In genomic region chr3:10619989-10620832, GRCh38 we compare ENCODE assay signal across 18 cellular contexts.
"Had no signal": no experiment of that assay in that cellular context is flagged by ENCODE, and none has a peak within 500 bp of the region (broad histone marks: within the 10 kb centered on the region; RNA-seq: fewer than 3 reads in every experiment).

No MANE protein-coding gene starts in this region.

- H3K9me3 ChIP-seq: ascending aorta, gastrocnemius medialis, stomach, thoracic aorta had no signal

- DNase-seq: activated CD4-positive, alpha-beta T cell treated with anti-CD3 and anti-CD28 coated beads, Interleukin-2, amount 50 U/mL, for 4 hours; activated CD4-positive, CD25-positive, alpha-beta regulatory T cell treated with anti-CD3 and anti-CD28 coated beads, Interleukin-2, amount 50 U/mL, for 72 hours; activated CD8-positive, alpha-beta memory T cell treated with anti-CD3 and anti-CD28 coated beads, Interleukin-2, amount 10 ng/mL, durations not matched to agents 7 days and 5 days; activated naive CD4-positive, alpha-beta T cell; cortex of kidney; effector CD8-positive, alpha-beta T cell; gastrocnemius medialis; nephron progenitor cell; stimulated activated CD4-positive, alpha-beta T cell treated with anti-CD3 and anti-CD28 coated beads, Interleukin-4, amount 100 ng/mL, for 1 hour; stimulated activated CD8-positive, alpha-beta memory T cell treated with anti-CD3 and anti-CD28 coated beads, Interleukin-4, amount 100 ng/mL, for 48 hours; stomach had no signal

- H3K4me1 Mint-ChIP-seq: activated CD8-positive, alpha-beta memory T cell treated with anti-CD3 and anti-CD28 coated beads, Interleukin-2, amount 10 ng/mL, durations not matched to agents 7 days and 5 days had no signal

- H3K36me3 Mint-ChIP-seq: activated CD8-positive, alpha-beta memory T cell treated with anti-CD3 and anti-CD28 coated beads, Interleukin-2, amount 10 ng/mL, durations not matched to agents 7 days and 5 days had no signal

- H3K27ac Mint-ChIP-seq: activated CD8-positive, alpha-beta memory T cell treated with anti-CD3 and anti-CD28 coated beads, Interleukin-2, amount 10 ng/mL, durations not matched to agents 7 days and 5 days; nephron progenitor cell; T-helper 2 cell treated with Interferon-gamma antibody and Interleukin-4, amounts not matched to agents 5 μg/mL and 100 μg/mL, for 36 hours had no signal

- H3K4me3 Mint-ChIP-seq: activated CD8-positive, alpha-beta memory T cell treated with anti-CD3 and anti-CD28 coated beads, Interleukin-2, amount 10 ng/mL, durations not matched to agents 7 days and 5 days; nephron progenitor cell; T-helper 2 cell treated with Interferon-gamma antibody and Interleukin-4, amounts not matched to agents 5 μg/mL and 100 μg/mL, for 36 hours had no signal

- H3K79me2 ChIP-seq: hepatocyte had no signal

- H3K36me3 ChIP-seq: ascending aorta, gastrocnemius medialis, stomach, thoracic aorta had no signal

- H3K9me3 Mint-ChIP-seq: nephron progenitor cell; T-helper 2 cell treated with Interferon-gamma antibody and Interleukin-4, amounts not matched to agents 5 μg/mL and 100 μg/mL, for 36 hours had no signal

- H3K4me1 ChIP-seq: ascending aorta, gastrocnemius medialis, stomach had no signal

- H2AFZ ChIP-seq: hepatocyte had no signal

- ATAC-seq: activated CD8-positive, alpha-beta memory T cell treated with anti-CD3 and anti-CD28 coated beads, Interleukin-2, amount 10 ng/mL, durations not matched to agents 7 days and 5 days; gastrocnemius medialis had no signal

- H3K4me3 ChIP-seq: ascending aorta, gastrocnemius medialis, hepatocyte, stomach, thoracic aorta had no signal

- FAIRE-seq: bronchial epithelial cell, urothelium cell line had no signal

- H3K4me2 ChIP-seq: hepatocyte had no signal

- H3K27ac ChIP-seq: ascending aorta, epithelial cell of prostate, gastrocnemius medialis, hepatocyte, stomach, thoracic aorta had no signal

- H3K27me3 ChIP-seq: ascending aorta, gastrocnemius medialis had no signal
